Comparison of ENCODE assay signal across 9 cellular contexts in the genomic region with DNA sequence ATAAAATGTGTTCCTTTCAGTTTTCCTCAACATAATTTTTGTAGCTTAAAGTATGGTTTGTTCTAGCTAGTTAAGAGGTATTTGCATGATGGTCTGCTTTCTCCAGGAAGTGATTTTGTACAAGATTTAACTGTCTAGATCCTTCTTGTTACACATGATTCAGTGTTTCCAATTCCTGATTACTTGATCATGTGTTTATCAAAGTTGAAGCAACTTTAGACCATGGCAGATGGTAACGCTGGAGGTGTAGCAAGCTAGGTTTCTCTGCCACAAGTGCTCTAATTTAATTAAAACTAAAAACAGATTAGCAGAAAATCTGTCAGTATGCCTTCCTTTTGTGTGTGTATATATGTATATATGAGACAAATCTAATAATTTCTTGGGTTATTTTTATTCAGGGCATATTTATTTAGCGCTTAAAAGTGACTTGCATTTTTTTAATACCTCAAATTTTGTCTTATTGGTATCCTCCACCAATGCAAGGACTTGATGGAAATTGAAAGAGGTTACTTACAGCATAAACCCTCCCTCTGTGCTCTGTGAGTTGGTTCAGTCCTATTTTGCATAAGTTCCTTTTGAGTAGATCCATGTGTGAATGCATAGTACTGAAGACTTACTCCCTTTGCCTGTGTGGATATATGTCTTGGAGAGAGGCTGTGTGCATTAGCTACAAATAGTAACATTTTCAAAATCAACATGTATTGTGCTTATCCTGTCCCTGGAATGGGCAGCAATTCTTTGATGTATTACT.
DNase-seq lines count a peak whose midpoint lies in the region; ATAC-seq and TF ChIP-seq lines count a peak whose summit lies in the region.
"Had no signal": no experiment of that assay in that cellular context is flagged by ENCODE, and none has a peak within 500 bp of the region (broad histone marks: within the 10 kb centered on the region; RNA-seq: fewer than 3 reads in every experiment).

No MANE protein-coding gene starts in this region.

- TF ChIP-seq CTCF in GM10248 (IDR thresholded peaks at IDR 0.05; ENCODE audit: control extremely low read depth, extremely low read depth, low read depth, missing control alignments): no peak

- POLR2A ChIA-PET in GM10248 (lab: Yijun Ruan, JAX): no interaction called here

- no peak for ATAC-seq in HG03342 (IDR thresholded peaks at IDR 0.05; ENCODE audit: unreplicated experiment)

- no peaks in the 10 kb centered on the region for H3K27me3 ChIP-seq in HAP-1 (ENCODE audit: low read depth)
- no peaks in the 10 kb centered on the region for H3K27me3 ChIP-seq in duodenal mucosa (ENCODE audit: control insufficient read depth in 1 of 2, insufficient read depth in 2 of 2, low read length in 2 of 2)

- H3K9ac ChIP-seq in duodenal mucosa (ENCODE audit: low read depth in 1 of 2, low read length in 2 of 2): peak overlapping the region in 1 of 2 donors; percentile 12
- H3K9ac ChIP-seq: parathyroid adenoma had no signal

- H3K36me3 ChIP-seq in HAP-1 (replicated peaks): no peaks in the 10 kb centered on the region
- H3K36me3 ChIP-seq in duodenal mucosa (ENCODE audit: control insufficient read depth in 1 of 2, insufficient read depth in 2 of 2, low read length in 2 of 2): no peaks in the 10 kb centered on the region

- CTCF ChIA-PET in GM10248 (lab: Yijun Ruan, JAX): interaction anchor here (0.7 to 1.9 kb wide), 9 partner anchors 9 to 728 kb away, joined by 3 to 8 read pairs (median 4); no protein-coding TSS in a partner anchor

- H3K27ac ChIP-seq in duodenal mucosa (ENCODE audit: low read depth, low read length): peak overlapping the region; percentile 20
- H3K27ac ChIP-seq: parathyroid adenoma had no signal

- H3K4me1 ChIP-seq in HAP-1: peaks cover 62% of the 10 kb centered on the region
- peaks cover 0 to 31% of the 10 kb centered on the region in 2 donors for H3K4me1 ChIP-seq in duodenal mucosa (ENCODE audit: control insufficient read depth in 1 of 2, insufficient read depth in 2 of 2, low read length in 2 of 2)
- H3K4me1 ChIP-seq: parathyroid adenoma had no signal

- H3K9me3 ChIP-seq in HAP-1 (no peaks in the 10 kb centered on the region), duodenal mucosa (ENCODE audit: control insufficient read depth in 1 of 2, low read length in 2 of 2) (no peaks in the 10 kb centered on the region)

- in situ Hi-C loops in HAP-1 (cut with MboI; ENCODE audit: low sequenced_read_pairs): no loop called here

- DNase-seq in HAP-1 (ENCODE audit: low spot score in 2 of 2) (peak; percentile 78 to 94), NCI-H446 (lab: John Stamatoyannopoulos, UW) (peak; percentile 66 to 79), pons (ENCODE audit: low spot score) (peak; percentile 88), GM10248 (ENCODE audit: extremely low spot score) (no peak)
- no peak for DNase-seq in activated CD8-positive, alpha-beta memory T cell treated with anti-CD3 and anti-CD28 coated beads, Interleukin-2, amount 50 U/mL, for 4 hours
- no peak for DNase-seq in stimulated activated CD4-positive, alpha-beta T cell treated with anti-CD3 and anti-CD28 coated beads, Interleukin-1b, Interleukin-23, amount 100 ng/mL, for 48 hours

- H3K4me3 ChIP-seq in HAP-1: peak overlapping the region; percentile 35
- H3K4me3 ChIP-seq in duodenal mucosa (ENCODE audit: low read depth in 1 of 2, low read length in 2 of 2): peak overlapping the region; percentile 25 to 50

Comparison
In these comparisons a context has a peak if more than half of its experiments do, and no peak if none do; other contexts are left out.
1. DNase-seq: peak in HAP-1 (2 of 2), NCI-H446 (2 of 2) and pons (single experiment); none in GM10248 (single experiment), activated CD8-positive, alpha-beta memory T cell treated with anti-CD3 and anti-CD28 coated beads, Interleukin-2, amount 50 U/mL, for 4 hours (single experiment) and stimulated activated CD4-positive, alpha-beta T cell treated with anti-CD3 and anti-CD28 coated beads, Interleukin-1b, Interleukin-23, amount 100 ng/mL, for 48 hours (single experiment).